ENCODE assay signal across 24 cellular contexts in genomic region chr10:80952436-80952835, GRCh38.
DNase-seq lines count a peak whose midpoint lies in the region; ATAC-seq, FAIRE-seq and TF ChIP-seq lines count a peak whose summit lies in the region.
"Had no signal": no experiment of that assay in that cellular context is flagged by ENCODE, and none has a peak within 500 bp of the region (broad histone marks: within the 10 kb centered on the region; RNA-seq: fewer than 3 reads in every experiment).

No MANE protein-coding gene starts in this region.

- CTCF ChIA-PET in K562 (lab: Yijun Ruan, JAX; ENCODE audit: low intra/inter-chr PET ratio): no interaction called here

- 4% methylated on average over 5 of the region's 7 CpGs for WGBS in K562 (ENCODE audit: insufficient coverage, low coverage, missing lambda C conversion rate)
- no CpG with 5 or more reads among the region's 7 CpGs for WGBS in neuronal stem cell (ENCODE audit: extremely low coverage in 2 of 2, insufficient read length in 2 of 2, insufficient replicate concordance in 1 of 2), 2 donors

- DNase-seq in DMS53 (lab: John Stamatoyannopoulos, UW): peak; percentile 7
- DNase-seq in DMS53 treated with DMSO at 0.1 percent for 48 hours (lab: John Stamatoyannopoulos, UW; ENCODE audit: unreplicated experiment): no peak
- DNase-seq in K562 (ENCODE audit: extremely low read depth in 1 of 4, low spot score in 3 of 4): no peak
- no peak for DNase-seq in neuronal stem cell (ENCODE audit: low spot score)
- no peak for DNase-seq in HUDEP-2 (lab: John Stamatoyannopoulos, UW; ENCODE audit: unreplicated experiment in 76 of 76)
- DNase-seq in left ventricle myocardium inferior: no peak
- DNase-seq: Caco-2; CD4-positive, CD25-positive, alpha-beta regulatory T cell; CD8-positive, alpha-beta T cell; DMS153; DMS79 treated with DMSO at 0.1 percent for 48 hours; GF-D8; GOT3; HFFc6 had no signal

- no peaks in the 10 kb centered on the region for H3K79me1 ChIP-seq in neuronal stem cell (ENCODE audit: low read depth, low read length)

- POLR2A ChIA-PET in K562 (lab: Yijun Ruan, JAX): interaction anchor here (0.7 kb wide), 1 partner anchor 12 kb away, joined by 3 read pairs; no protein-coding TSS in a partner anchor

- H2BK12ac ChIP-seq in neuronal stem cell (ENCODE audit: low read length): no peak overlapping the region

- H3K9ac ChIP-seq in OCI-LY1 (ENCODE audit: low read length): no peak overlapping the region
- H3K9ac ChIP-seq in K562 (ENCODE audit: insufficient read depth in 1 of 2, low read depth in 2 of 2, low read length in 2 of 2): no peak overlapping the region
- no peak overlapping the region for H3K9ac ChIP-seq in neuronal stem cell (ENCODE audit: low read depth, low read length, poor library complexity)
- H3K9ac ChIP-seq: BLaER1 had no signal

- no peak overlapping the region for H2BK5ac ChIP-seq in neuronal stem cell (ENCODE audit: low read length)

- H2BK120ac ChIP-seq in neuronal stem cell (ENCODE audit: low read depth, low read length): no peak overlapping the region

- no peak overlapping the region for H4K8ac ChIP-seq in neuronal stem cell (ENCODE audit: low read depth, low read length)

- H2AK5ac ChIP-seq in neuronal stem cell (ENCODE audit: low read depth, low read length): no peak overlapping the region

- no peaks in the 10 kb centered on the region for H3K9me1 ChIP-seq in K562 (ENCODE audit: control insufficient read depth, insufficient read depth, low read length)

- no peak overlapping the region for H3K23ac ChIP-seq in neuronal stem cell (ENCODE audit: low read depth, low read length, poor library complexity)

- TF ChIP-seq CTCF in OCI-LY1 (IDR thresholded peaks at IDR 0.05; ENCODE audit: low read length): no peak
- TF ChIP-seq CTCF in K562 (IDR thresholded peaks at IDR 0.05 in 2 of 3, conservative IDR thresholded peaks at IDR 0.05 in 1 of 3; ENCODE audit: insufficient read depth in 2 of 3, low read depth in 1 of 3, low read length in 3 of 3): no peak
- no peak for TF ChIP-seq CTCF in left ventricle myocardium inferior (IDR thresholded peaks at IDR 0.05; ENCODE audit: borderline replicate concordance)

- no peaks in the 10 kb centered on the region for H3K36me3 ChIP-seq in OCI-LY1 (ENCODE audit: insufficient read depth, low read length)
- H3K36me3 ChIP-seq in K562 (ENCODE audit: control insufficient read depth, insufficient read depth, low read length): no peaks in the 10 kb centered on the region
- H3K36me3 ChIP-seq in neuronal stem cell (replicated peaks in 1 of 2; ENCODE audit: control insufficient read depth in 2 of 2, insufficient read depth in 2 of 2, low read length in 2 of 2): no peaks in the 10 kb centered on the region
- no peaks in the 10 kb centered on the region for H3K36me3 ChIP-seq in left ventricle myocardium inferior
- H3K36me3 ChIP-seq: BLaER1, HAP-1 had no signal

- no peak for TF ChIP-seq POLR2A in K562 (conservative IDR thresholded peaks at IDR 0.05)

- ATAC-seq in K562 (peak; percentile 68), HG03378 (IDR thresholded peaks at IDR 0.05; ENCODE audit: unreplicated experiment) (no peak)
- ATAC-seq: CD8-positive, alpha-beta T cell had no signal

- no peak overlapping the region for H3K27ac ChIP-seq in OCI-LY1 (ENCODE audit: low read depth, low read length, poor library complexity, severe bottlenecking)
- no peak overlapping the region for H3K27ac ChIP-seq in K562 (ENCODE audit: extremely low read depth, low read depth, low read length)
- no peak overlapping the region for H3K27ac ChIP-seq in neuronal stem cell (replicated peaks; ENCODE audit: low read length)
- H3K27ac ChIP-seq in left ventricle myocardium inferior (replicated peaks): no peak overlapping the region
- H3K27ac ChIP-seq: 22Rv1, BLaER1, C4-2B had no signal

- intact Hi-C loops in K562 (cut with micrococcal nuclease) (no loop called here), left ventricle myocardium inferior (cut with micrococcal nuclease) (no loop called here)

- no peaks in the 10 kb centered on the region for H3K9me2 ChIP-seq in OCI-LY1 (ENCODE audit: low read depth, low read length)

- H2AFZ ChIP-seq in OCI-LY1 (ENCODE audit: low read length): peak overlapping the region; percentile 47; the same call in 1 of the 2 replicates
- peak overlapping the region; percentile 52; the same call in 1 of the 2 replicates for H2AFZ ChIP-seq in K562 (ENCODE audit: low read depth, low read length)
- H2AFZ ChIP-seq in neuronal stem cell (ENCODE audit: low read length): peak overlapping the region; percentile 56

- no TSS peak for BruUV-seq in K562 (replicated peaks; lab: Mats Ljungman, UMichigan)

- TF ChIP-seq RAD21 in K562 (CRISPR knock-in tag; conservative IDR thresholded peaks at IDR 0.05 in 1 of 2, IDR thresholded peaks at IDR 0.05 in 1 of 2): no peak

- no peak overlapping the region for H2BK15ac ChIP-seq in neuronal stem cell (ENCODE audit: low read length)

- no peak overlapping the region; the same call in 1 of the 2 replicates for H3K4me2 ChIP-seq in OCI-LY1 (ENCODE audit: low read length)
- H3K4me2 ChIP-seq in K562 (ENCODE audit: insufficient read depth, low read length): peak overlapping the region; percentile 4; the same call in 1 of the 2 replicates
- no peak overlapping the region for H3K4me2 ChIP-seq in neuronal stem cell (ENCODE audit: insufficient read depth, low read length, poor library complexity, severe bottlenecking)
- H3K4me2 ChIP-seq: BLaER1 had no signal

- H3K4me1 ChIP-seq in OCI-LY1 (ENCODE audit: insufficient read depth, low read length, severe bottlenecking) (no peaks in the 10 kb centered on the region), K562 (replicated peaks in 1 of 2; ENCODE audit: control insufficient read depth in 2 of 2, insufficient read depth in 2 of 2, low read length in 2 of 2) (no peaks in the 10 kb centered on the region), neuronal stem cell (ENCODE audit: control insufficient read depth in 2 of 2, insufficient read depth in 1 of 2, low read depth in 1 of 2, low read length in 2 of 2) (no peaks in the 10 kb centered on the region), left ventricle myocardium inferior (no peaks in the 10 kb centered on the region)
- H3K4me1 ChIP-seq: BLaER1, Caco-2, HAP-1 had no signal

- in situ Hi-C loops in K562 (cut with MboI): no loop called here

- no peak overlapping the region for H3K4ac ChIP-seq in neuronal stem cell (ENCODE audit: low read length)

- no peak overlapping the region for H4K91ac ChIP-seq in neuronal stem cell (ENCODE audit: low read depth, low read length, poor library complexity)

- H3K79me2 ChIP-seq in OCI-LY1 (ENCODE audit: insufficient read depth, low read length) (no peaks in the 10 kb centered on the region), K562 (ENCODE audit: control insufficient read depth, insufficient read depth, low read length) (no peaks in the 10 kb centered on the region)

- H3K14ac ChIP-seq in neuronal stem cell (ENCODE audit: low read length): no peak overlapping the region

- H3K18ac ChIP-seq in neuronal stem cell (ENCODE audit: low read length): no peak overlapping the region

- H3K9me3 ChIP-seq in OCI-LY1 (ENCODE audit: low read length) (no peaks in the 10 kb centered on the region), K562 (replicated peaks; ENCODE audit: control insufficient read depth, insufficient read depth, low read depth, low read length) (no peaks in the 10 kb centered on the region), neuronal stem cell (replicated peaks in 1 of 2; ENCODE audit: control insufficient read depth in 2 of 2, insufficient read depth in 1 of 2, low read depth in 1 of 2, low read length in 2 of 2) (no peaks in the 10 kb centered on the region), left ventricle myocardium inferior (replicated peaks) (no peaks in the 10 kb centered on the region)
- H3K9me3 ChIP-seq: BLaER1, Caco-2, HAP-1 had no signal

- H3K4me3 ChIP-seq in OCI-LY1 (ENCODE audit: low read depth, low read length, poor library complexity, severe bottlenecking): no peak overlapping the region
- no peak overlapping the region for H3K4me3 ChIP-seq in K562
- H3K4me3 ChIP-seq in neuronal stem cell (ENCODE audit: low read length in 2 of 2): no peak overlapping the region
- H3K4me3 ChIP-seq in left ventricle myocardium inferior: no peak overlapping the region
- H3K4me3 ChIP-seq: BLaER1, HAP-1 had no signal

- no peak for FAIRE-seq in K562 (lab: Jason Lieb, UNC)
- FAIRE-seq: A204.1, GM12891, GM18507, H54 had no signal

- TF ChIP-seq EP300 in K562 (IDR thresholded peaks at IDR 0.05; ENCODE audit: low read length): no peak

- no peaks in the 10 kb centered on the region for H3F3A ChIP-seq in OCI-LY1 (ENCODE audit: insufficient read depth, low read length)

- H4K20me1 ChIP-seq in OCI-LY1 (ENCODE audit: insufficient read depth, low read length): no peaks in the 10 kb centered on the region
- no peaks in the 10 kb centered on the region for H4K20me1 ChIP-seq in K562 (replicated peaks; ENCODE audit: control insufficient read depth, insufficient read depth, low read length)
- H4K20me1 ChIP-seq: BLaER1 had no signal

- H3K27me3 ChIP-seq in OCI-LY1 (ENCODE audit: insufficient read depth, low read length) (no peaks in the 10 kb centered on the region), K562 (ENCODE audit: control insufficient read depth in 2 of 2, insufficient read depth in 2 of 2, low read length in 2 of 2) (no peaks in the 10 kb centered on the region), neuronal stem cell (ENCODE audit: control insufficient read depth in 3 of 3, insufficient read depth in 3 of 3, low read depth in 1 of 3, low read length in 3 of 3) (no peaks in the 10 kb centered on the region), left ventricle myocardium inferior (ENCODE audit: low read depth) (no peaks in the 10 kb centered on the region)
- H3K27me3 ChIP-seq: BLaER1 had no signal

TF ChIP-seq in K562, 482 proteins besides CTCF, POLR2A, EP300 and RAD21:
- TF ChIP-seq ASH1L (IDR thresholded peaks at IDR 0.05; ENCODE audit: borderline replicate concordance, low read depth, partially characterized antibody) (no peak), GABPA (tag; conservative IDR thresholded peaks at IDR 0.05; ENCODE audit: low read depth) (peak; percentile 39)
